In genomic region chr12:16568873-16569272, GRCh38 we compare ENCODE assay signal across 21 cellular contexts. TPM values are rescaled to one million over a fixed set of nuclear protein-coding genes. Genes with fewer than 3 reads are reported as not detected.
DNase-seq lines count a peak whose midpoint lies in the region; ATAC-seq and TF ChIP-seq lines count a peak whose summit lies in the region.
"Had no signal": no experiment of that assay in that cellular context is flagged by ENCODE, and none has a peak within 500 bp of the region (broad histone marks: within the 10 kb centered on the region; RNA-seq: fewer than 3 reads in every experiment).

No MANE protein-coding gene starts in this region.

- no peak overlapping the region for H2AK5ac ChIP-seq in trophoblast cell (ENCODE audit: low read length)

- intact Hi-C loops in vagina (cut with DNase I): no loop called here

- TF ChIP-seq CTCF in vagina (IDR thresholded peaks at IDR 0.05): no peak

- H3K36me3 ChIP-seq in trophoblast cell (ENCODE audit: control insufficient read depth in 1 of 2, insufficient read depth in 2 of 2, low read length in 2 of 2) (no peaks in the 10 kb centered on the region), vagina (no peaks in the 10 kb centered on the region)
- H3K36me3 ChIP-seq: heart right ventricle had no signal

- no peak overlapping the region for H3K4me2 ChIP-seq in trophoblast cell (ENCODE audit: low read length)

- H2BK120ac ChIP-seq in trophoblast cell (ENCODE audit: insufficient read depth, low read length, poor library complexity): no peak overlapping the region

- H3K9me3 ChIP-seq in trophoblast cell (ENCODE audit: insufficient read depth, low read depth, low read length) (no peaks in the 10 kb centered on the region), vagina (no peaks in the 10 kb centered on the region)
- H3K9me3 ChIP-seq: heart right ventricle had no signal

- H4K91ac ChIP-seq in trophoblast cell (ENCODE audit: low read depth, low read length): no peak overlapping the region

- no peaks in the 10 kb centered on the region for H3K79me2 ChIP-seq in trophoblast cell (ENCODE audit: control insufficient read depth, insufficient read depth, low read length, poor library complexity)

- H3K4me1 ChIP-seq in trophoblast cell (ENCODE audit: control insufficient read depth in 1 of 2, insufficient read depth in 2 of 2, low read length in 2 of 2) (peaks cover 0 to 3% of the 10 kb centered on the region in 2 experiments), vagina (no peaks in the 10 kb centered on the region)

- no peaks in the 10 kb centered on the region for H3K27me3 ChIP-seq in trophoblast cell (ENCODE audit: insufficient read depth, low read length)
- no peaks in the 10 kb centered on the region for H3K27me3 ChIP-seq in vagina
- H3K27me3 ChIP-seq: heart right ventricle had no signal

- H4K8ac ChIP-seq in trophoblast cell (ENCODE audit: low read depth, low read length): no peak overlapping the region

- H3K4ac ChIP-seq in trophoblast cell (ENCODE audit: low read depth, low read length): no peak overlapping the region

- no peak overlapping the region for H3K18ac ChIP-seq in trophoblast cell (ENCODE audit: low read length)

- no peak overlapping the region for H3K27ac ChIP-seq in trophoblast cell (ENCODE audit: low read depth, low read length)
- no peak overlapping the region for H3K27ac ChIP-seq in vagina
- H3K27ac ChIP-seq: 22Rv1, heart right ventricle had no signal

- DNase-seq in NCI-H146 (lab: John Stamatoyannopoulos, UW) (peak; percentile 21), NCI-H146 treated with DMSO at 0.1 percent for 48 hours (lab: John Stamatoyannopoulos, UW; ENCODE audit: unreplicated experiment) (no peak), MV-4-11 (lab: John Stamatoyannopoulos, UW) (peak; percentile 19), pulmonary artery endothelial cell (ENCODE audit: low read depth, low spot score) (peak; percentile 51), NCI-H345 treated with DMSO at 0.1 percent for 48 hours (lab: John Stamatoyannopoulos, UW; ENCODE audit: unreplicated experiment) (no peak), trophoblast cell (no peak), vagina (ENCODE audit: extremely low spot score in 2 of 2) (no peak)
- DNase-seq: activated CD4-positive, alpha-beta T cell treated with anti-CD3 and anti-CD28 coated beads for 36 hours; activated naive CD8-positive, alpha-beta T cell treated with anti-CD3 and anti-CD28 coated beads, Interleukin-2, amount 50 U/mL, for 24 hours; activated T-cell treated with anti-CD3 and anti-CD28 coated beads, Interleukin-2, amount 50 U/mL, for 1 hour; CD4-positive, alpha-beta memory T cell; erythroblast; heart right ventricle; NCI-H82; RPMI8226; stimulated activated CD4-positive, alpha-beta T cell treated with anti-CD3 and anti-CD28 coated beads, Interleukin-12 subunit alpha, Interleukin-12 subunit beta, amount 100 ng/mL, for 4 hours; substantia nigra; T-helper 2 cell had no signal

- no peak for TF ChIP-seq POLR2A in vagina (IDR thresholded peaks at IDR 0.05)

- H3K4me3 ChIP-seq in trophoblast cell (ENCODE audit: low read depth, low read length) (no peak overlapping the region), vagina (no peak overlapping the region)
- H3K4me3 ChIP-seq: heart right ventricle, K562 had no signal

- H4K12ac ChIP-seq in trophoblast cell (ENCODE audit: low read depth, low read length): no peak overlapping the region

- no CpG with 5 or more reads among the region's 1 CpG for WGBS in trophoblast cell (ENCODE audit: extremely low coverage, insufficient coverage, insufficient read length)

- no peaks in the 10 kb centered on the region for H3K79me1 ChIP-seq in trophoblast cell (ENCODE audit: low read length)

- no peak overlapping the region for H2AFZ ChIP-seq in trophoblast cell (ENCODE audit: insufficient read depth, low read length, poor library complexity)

- peak; percentile 77 for ATAC-seq in HG02798 (IDR thresholded peaks at IDR 0.05; ENCODE audit: poor library complexity, unreplicated experiment)
- ATAC-seq: activated CD4-positive, alpha-beta T cell treated with anti-CD3 and anti-CD28 coated beads for 36 hours; activated naive CD8-positive, alpha-beta T cell treated with anti-CD3 and anti-CD28 coated beads, Interleukin-2, amount 50 U/mL, for 24 hours; heart right ventricle; K562 had no signal

- H2BK12ac ChIP-seq in trophoblast cell (ENCODE audit: low read length): no peak overlapping the region

- no peak overlapping the region for H2BK5ac ChIP-seq in trophoblast cell (ENCODE audit: low read depth, low read length, poor library complexity)

- no peak overlapping the region for H3K14ac ChIP-seq in trophoblast cell (ENCODE audit: low read length)

- no peak overlapping the region for H3K23ac ChIP-seq in trophoblast cell (ENCODE audit: low read length)

- no peak overlapping the region for H3K9ac ChIP-seq in trophoblast cell (ENCODE audit: low read length)

RNA-seq across cellular contexts. Expression of gene LMO3, which starts 37.1 kb away (rescaled TPM):
- total RNA-seq in pulmonary artery endothelial cell (not detected in 2 replicates), vagina (73.7 TPM)
- not detected in 2 replicates for polyA plus RNA-seq in trophoblast cell (2013)
- total RNA-seq: activated CD4-positive, alpha-beta T cell treated with anti-CD3 and anti-CD28 coated beads for 36 hours; CD4-positive, alpha-beta memory T cell had no signal
- polyA plus RNA-seq: CD4-positive, alpha-beta memory T cell had no signal

Comparison
In these comparisons a context has a peak if more than half of its experiments do, and no peak if none do; other contexts are left out.
1. DNase-seq: peak in NCI-H146 (single experiment), MV-4-11 (single experiment) and pulmonary artery endothelial cell (single experiment); none in NCI-H146 treated with DMSO at 0.1 percent for 48 hours (single experiment), NCI-H345 treated with DMSO at 0.1 percent for 48 hours (single experiment), trophoblast cell (0 of 2) and vagina (0 of 2).
2. RNA of gene LMO3, which starts 37.1 kb away (total RNA-seq): 73.7 TPM in vagina (single experiment); not detected in pulmonary artery endothelial cell; every median in the first group is over 10 times any median in the second.